ENCODE assay signal across 35 cellular contexts in the genomic region with DNA sequence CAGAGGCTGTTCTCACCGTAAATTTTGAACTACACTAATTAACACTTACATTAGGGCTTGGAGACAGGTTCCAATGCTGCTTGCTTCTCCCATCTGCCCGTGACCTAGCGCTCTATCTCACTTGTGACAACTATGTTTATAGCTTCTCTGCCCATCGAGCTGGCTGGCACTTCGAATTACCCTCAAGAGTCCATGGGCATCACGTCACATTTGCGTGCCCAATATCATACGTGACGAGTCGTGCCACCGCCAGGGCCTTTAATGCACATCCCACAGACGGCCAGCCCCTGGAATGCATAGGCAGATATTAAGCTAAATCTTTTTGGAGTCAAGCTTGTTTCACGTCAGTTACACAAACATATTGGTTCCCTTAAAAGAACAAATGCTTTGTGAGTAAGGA.
"Had no signal": no experiment of that assay in that cellular context is flagged by ENCODE, and none has a peak within 500 bp of the region (broad histone marks: within the 10 kb centered on the region; RNA-seq: fewer than 3 reads in every experiment).

No MANE protein-coding gene starts in this region.

- H3K36me3 ChIP-seq: MG63 had no signal

- H3K4me3 ChIP-seq: MG63 had no signal

- DNase-seq: Karpas-422, Kasumi-1, MG63, MM.1S, MV-4-11, NCI-H1048, NCI-H1092, NCI-H1092 treated with DMSO at 0.1 percent for 48 hours, NCI-H1105, NCI-H1105 treated with DMSO at 0.1 percent for 48 hours, NCI-H1417, NCI-H1417 treated with DMSO at 0.1 percent for 48 hours, NCI-H1436, NCI-H1436 treated with DMSO at 0.1 percent for 48 hours, NCI-H146, NCI-H1694, NCI-H1694 treated with DMSO at 0.1 percent for 48 hours, NCI-H187, NCI-H187 treated with DMSO at 0.1 percent for 48 hours, NCI-H1930, NCI-H2029, NCI-H2029 treated with DMSO at 0.1 percent for 48 hours, NCI-H2081, NCI-H2081 treated with DMSO at 0.1 percent for 48 hours, NCI-H2107, NCI-H2171, NCI-H2171 treated with DMSO at 0.1 percent for 48 hours, NCI-H2227 treated with DMSO at 0.1 percent for 48 hours, NCI-H226, NCI-H345, NCI-H446, NCI-H446 treated with DMSO at 0.1 percent for 48 hours, NCI-H510A, NCI-H510A treated with DMSO at 0.1 percent for 48 hours, NCI-H524 had no signal

- H3K9me3 ChIP-seq: MG63 had no signal
